In genomic region chr13:37039908-37040307, GRCh38 we compare ENCODE assay signal across 30 cellular contexts.
"Had no signal": no experiment of that assay in that cellular context is flagged by ENCODE, and none has a peak within 500 bp of the region (broad histone marks: within the 10 kb centered on the region; RNA-seq: fewer than 3 reads in every experiment).

No MANE protein-coding gene starts in this region.

- DNase-seq: activated CD4-positive, alpha-beta memory T cell treated with anti-CD3 and anti-CD28 coated beads, Interleukin-2, amount 10 ng/mL, durations not matched to agents 7 days and 5 days; activated CD4-positive, alpha-beta T cell treated with anti-CD3 and anti-CD28 coated beads for 1 hour; activated CD4-positive, alpha-beta T cell treated with anti-CD3 and anti-CD28 coated beads for 4 hours; activated CD4-positive, alpha-beta T cell treated with anti-CD3 and anti-CD28 coated beads, Interleukin-2, amount 10 ng/mL, durations not matched to agents 7 days and 5 days; activated CD4-positive, alpha-beta T cell treated with anti-CD3 and anti-CD28 coated beads, Interleukin-2, amount 50 U/mL, for 4 hours; activated CD8-positive, alpha-beta memory T cell treated with anti-CD3 and anti-CD28 coated beads, Interleukin-2, amount 50 U/mL, for 48 hours; activated gamma-delta T cell; activated naive CD4-positive, alpha-beta T cell; activated naive CD4-positive, alpha-beta T cell treated with anti-CD3 and anti-CD28 coated beads, Interleukin-2, amount 10 ng/mL, durations not matched to agents 7 days and 5 days; activated naive CD8-positive, alpha-beta T cell treated with anti-CD3 and anti-CD28 coated beads, Interleukin-2, amount 10 ng/mL, durations not matched to agents 7 days and 5 days; activated T-cell treated with anti-CD3 and anti-CD28 coated beads for 4 hours; activated T-cell treated with anti-CD3 and anti-CD28 coated beads, Interleukin-2, amount 50 U/mL, for 24 hours; activated T-cell treated with anti-CD3 and anti-CD28 coated beads, Interleukin-2, amount 50 U/mL, for 72 hours; amniotic stem cell; anterior cingulate cortex; brain microvascular endothelial cell; dorsolateral prefrontal cortex; effector memory CD4-positive, alpha-beta T cell; endodermal cell; foreskin keratinocyte; gastrocnemius medialis; glutamatergic neuron; heart left ventricle; T-helper 2 cell had no signal

- ATAC-seq: activated naive CD4-positive, alpha-beta T cell treated with anti-CD3 and anti-CD28 coated beads, Interleukin-2, amount 50 U/mL, for 72 hours; activated T-cell treated with anti-CD3 and anti-CD28 coated beads, Interleukin-2, amount 50 U/mL, for 72 hours; foreskin keratinocyte; gastrocnemius medialis; heart left ventricle; WTC11 had no signal

- H3K4me3 ChIP-seq: coronary artery, dorsolateral prefrontal cortex, esophagus muscularis mucosa, gastrocnemius medialis, heart left ventricle had no signal

- H3K9me3 ChIP-seq: esophagus muscularis mucosa, gastrocnemius medialis, heart left ventricle had no signal

- H3K4me1 ChIP-seq: esophagus muscularis mucosa, foreskin keratinocyte had no signal

- H3K27me3 Mint-ChIP-seq: activated CD4-positive, alpha-beta memory T cell treated with anti-CD3 and anti-CD28 coated beads, Interleukin-2, amount 10 ng/mL, durations not matched to agents 7 days and 5 days; activated CD4-positive, alpha-beta T cell treated with anti-CD3 and anti-CD28 coated beads, Interleukin-2, amount 10 ng/mL, durations not matched to agents 7 days and 5 days; activated naive CD4-positive, alpha-beta T cell treated with anti-CD3 and anti-CD28 coated beads, Interleukin-2, amount 10 ng/mL, durations not matched to agents 7 days and 5 days; activated naive CD8-positive, alpha-beta T cell treated with anti-CD3 and anti-CD28 coated beads, Interleukin-2, amount 10 ng/mL, durations not matched to agents 7 days and 5 days; activated T-cell treated with anti-CD3 and anti-CD28 coated beads, Interleukin-2, amount 50 U/mL, for 24 hours; central memory CD8-positive, alpha-beta T cell; dendritic cell treated with granulocyte-macrophage colony-stimulating factor and Interleukin-4, amounts not matched to agents 40 ng/mL and 50 ng/mL, for 4 days had no signal

- H3K4me3 Mint-ChIP-seq: activated CD4-positive, alpha-beta memory T cell treated with anti-CD3 and anti-CD28 coated beads, Interleukin-2, amount 10 ng/mL, durations not matched to agents 7 days and 5 days; activated CD4-positive, alpha-beta T cell treated with anti-CD3 and anti-CD28 coated beads, Interleukin-2, amount 10 ng/mL, durations not matched to agents 7 days and 5 days; activated naive CD4-positive, alpha-beta T cell treated with anti-CD3 and anti-CD28 coated beads, Interleukin-2, amount 10 ng/mL, durations not matched to agents 7 days and 5 days; activated naive CD8-positive, alpha-beta T cell treated with anti-CD3 and anti-CD28 coated beads, Interleukin-2, amount 10 ng/mL, durations not matched to agents 7 days and 5 days; activated T-cell treated with anti-CD3 and anti-CD28 coated beads, Interleukin-2, amount 50 U/mL, for 24 hours; activated T-cell treated with anti-CD3 and anti-CD28 coated beads, Interleukin-2, amount 50 U/mL, for 72 hours; central memory CD8-positive, alpha-beta T cell; dendritic cell treated with granulocyte-macrophage colony-stimulating factor and Interleukin-4, amounts not matched to agents 40 ng/mL and 50 ng/mL, for 4 days; endodermal cell; WTC11 had no signal

- H3K27ac Mint-ChIP-seq: activated CD4-positive, alpha-beta memory T cell treated with anti-CD3 and anti-CD28 coated beads, Interleukin-2, amount 10 ng/mL, durations not matched to agents 7 days and 5 days; activated naive CD4-positive, alpha-beta T cell treated with anti-CD3 and anti-CD28 coated beads, Interleukin-2, amount 50 U/mL, for 72 hours; activated naive CD8-positive, alpha-beta T cell treated with anti-CD3 and anti-CD28 coated beads, Interleukin-2, amount 10 ng/mL, durations not matched to agents 7 days and 5 days; activated T-cell treated with anti-CD3 and anti-CD28 coated beads, Interleukin-2, amount 50 U/mL, for 24 hours; activated T-cell treated with anti-CD3 and anti-CD28 coated beads, Interleukin-2, amount 50 U/mL, for 72 hours; dendritic cell treated with granulocyte-macrophage colony-stimulating factor and Interleukin-4, amounts not matched to agents 40 ng/mL and 50 ng/mL, for 4 days; endodermal cell; WTC11 had no signal

- H3K4me1 Mint-ChIP-seq: activated CD4-positive, alpha-beta memory T cell treated with anti-CD3 and anti-CD28 coated beads, Interleukin-2, amount 10 ng/mL, durations not matched to agents 7 days and 5 days; activated CD4-positive, alpha-beta T cell treated with anti-CD3 and anti-CD28 coated beads, Interleukin-2, amount 10 ng/mL, durations not matched to agents 7 days and 5 days; activated naive CD4-positive, alpha-beta T cell treated with anti-CD3 and anti-CD28 coated beads, Interleukin-2, amount 10 ng/mL, durations not matched to agents 7 days and 5 days; central memory CD8-positive, alpha-beta T cell; endodermal cell; WTC11 had no signal

- H3K9me3 Mint-ChIP-seq: activated CD4-positive, alpha-beta memory T cell treated with anti-CD3 and anti-CD28 coated beads, Interleukin-2, amount 10 ng/mL, durations not matched to agents 7 days and 5 days; activated CD4-positive, alpha-beta T cell treated with anti-CD3 and anti-CD28 coated beads, Interleukin-2, amount 10 ng/mL, durations not matched to agents 7 days and 5 days; activated naive CD4-positive, alpha-beta T cell treated with anti-CD3 and anti-CD28 coated beads, Interleukin-2, amount 10 ng/mL, durations not matched to agents 7 days and 5 days; activated naive CD4-positive, alpha-beta T cell treated with anti-CD3 and anti-CD28 coated beads, Interleukin-2, amount 50 U/mL, for 72 hours; activated naive CD8-positive, alpha-beta T cell treated with anti-CD3 and anti-CD28 coated beads, Interleukin-2, amount 10 ng/mL, durations not matched to agents 7 days and 5 days; activated T-cell treated with anti-CD3 and anti-CD28 coated beads, Interleukin-2, amount 50 U/mL, for 24 hours; activated T-cell treated with anti-CD3 and anti-CD28 coated beads, Interleukin-2, amount 50 U/mL, for 72 hours; central memory CD8-positive, alpha-beta T cell; dendritic cell treated with granulocyte-macrophage colony-stimulating factor and Interleukin-4, amounts not matched to agents 40 ng/mL and 50 ng/mL, for 4 days; WTC11 had no signal

- H3K27me3 ChIP-seq: brain microvascular endothelial cell, dorsolateral prefrontal cortex, esophagus muscularis mucosa, foreskin keratinocyte, gastrocnemius medialis, heart left ventricle had no signal
